2 cellular contexts compared by ENCODE assay signal in the genomic region with DNA sequence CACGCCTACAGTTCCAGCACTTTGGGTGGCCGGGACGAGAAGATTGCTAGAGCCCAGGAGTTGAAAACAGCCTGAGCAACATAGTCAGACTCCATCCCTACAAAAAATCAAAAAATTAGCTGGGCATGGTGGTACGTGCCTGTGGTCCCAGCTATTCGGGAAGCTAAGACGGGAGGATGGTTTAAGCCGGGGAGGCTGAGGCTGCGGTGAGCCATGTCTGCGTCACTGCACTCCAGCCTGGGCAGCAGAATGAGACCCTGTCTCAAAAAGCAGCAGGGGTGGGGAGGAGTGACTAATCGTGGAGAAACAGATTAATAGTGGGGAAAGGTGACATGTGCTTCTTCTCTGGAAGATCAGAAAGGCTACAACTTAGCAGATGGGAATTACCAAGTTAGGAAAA.
TF ChIP-seq lines count a peak whose summit lies in the region.

No MANE protein-coding gene starts in this region.

TF ChIP-seq in A549, 52 proteins besides CTCF, POLR2A, EP300 and RAD21:
- TF ChIP-seq FOSB (CRISPR knock-in tag; IDR thresholded peaks at IDR 0.05) (no peak), CHD2 (IDR thresholded peaks at IDR 0.05; ENCODE audit: low read length, partially characterized antibody) (no peak), HOXB13 (CRISPR knock-in tag; IDR thresholded peaks at IDR 0.05; ENCODE audit: low read depth) (no peak), KDM5A (IDR thresholded peaks at IDR 0.05) (no peak), ZC3H11A (IDR thresholded peaks at IDR 0.05) (no peak), FOXS1 (CRISPR knock-in tag; IDR thresholded peaks at IDR 0.05) (no peak), PHF8 (IDR thresholded peaks at IDR 0.05; ENCODE audit: borderline replicate concordance, low read depth) (no peak), HDAC2 (IDR thresholded peaks at IDR 0.05) (no peak)

TF ChIP-seq in IMR-90, 13 proteins besides CTCF, POLR2A, EP300 and RAD21:
- no peak for TF ChIP-seq FOS (IDR thresholded peaks at IDR 0.05; ENCODE audit: low read depth, low read length)
- no peak for TF ChIP-seq RCOR1 (IDR thresholded peaks at IDR 0.05; ENCODE audit: insufficient replicate concordance, low read length)
- TF ChIP-seq CEBPB (IDR thresholded peaks at IDR 0.05; ENCODE audit: low read depth, low read length) = no peak
- TF ChIP-seq, protein P1, sequence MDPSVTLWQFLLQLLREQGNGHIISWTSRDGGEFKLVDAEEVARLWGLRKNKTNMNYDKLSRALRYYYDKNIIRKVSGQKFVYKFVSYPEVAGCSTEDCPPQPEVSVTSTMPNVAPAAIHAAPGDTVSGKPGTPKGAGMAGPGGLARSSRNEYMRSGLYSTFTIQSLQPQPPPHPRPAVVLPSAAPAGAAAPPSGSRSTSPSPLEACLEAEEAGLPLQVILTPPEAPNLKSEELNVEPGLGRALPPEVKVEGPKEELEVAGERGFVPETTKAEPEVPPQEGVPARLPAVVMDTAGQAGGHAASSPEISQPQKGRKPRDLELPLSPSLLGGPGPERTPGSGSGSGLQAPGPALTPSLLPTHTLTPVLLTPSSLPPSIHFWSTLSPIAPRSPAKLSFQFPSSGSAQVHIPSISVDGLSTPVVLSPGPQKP (IDR thresholded peaks at IDR 0.05; ENCODE audit: borderline replicate concordance, low read depth, low read length) = no peak
- TF ChIP-seq RFX5 (IDR thresholded peaks at IDR 0.05; ENCODE audit: low read depth, low read length) = no peak
- TF ChIP-seq BHLHE40 (IDR thresholded peaks at IDR 0.05; ENCODE audit: low read depth, low read length) = no peak
TF ChIP-seq in IMR-90: peak in this region for 0.
